10 cellular contexts compared by ENCODE assay signal in the genomic region with DNA sequence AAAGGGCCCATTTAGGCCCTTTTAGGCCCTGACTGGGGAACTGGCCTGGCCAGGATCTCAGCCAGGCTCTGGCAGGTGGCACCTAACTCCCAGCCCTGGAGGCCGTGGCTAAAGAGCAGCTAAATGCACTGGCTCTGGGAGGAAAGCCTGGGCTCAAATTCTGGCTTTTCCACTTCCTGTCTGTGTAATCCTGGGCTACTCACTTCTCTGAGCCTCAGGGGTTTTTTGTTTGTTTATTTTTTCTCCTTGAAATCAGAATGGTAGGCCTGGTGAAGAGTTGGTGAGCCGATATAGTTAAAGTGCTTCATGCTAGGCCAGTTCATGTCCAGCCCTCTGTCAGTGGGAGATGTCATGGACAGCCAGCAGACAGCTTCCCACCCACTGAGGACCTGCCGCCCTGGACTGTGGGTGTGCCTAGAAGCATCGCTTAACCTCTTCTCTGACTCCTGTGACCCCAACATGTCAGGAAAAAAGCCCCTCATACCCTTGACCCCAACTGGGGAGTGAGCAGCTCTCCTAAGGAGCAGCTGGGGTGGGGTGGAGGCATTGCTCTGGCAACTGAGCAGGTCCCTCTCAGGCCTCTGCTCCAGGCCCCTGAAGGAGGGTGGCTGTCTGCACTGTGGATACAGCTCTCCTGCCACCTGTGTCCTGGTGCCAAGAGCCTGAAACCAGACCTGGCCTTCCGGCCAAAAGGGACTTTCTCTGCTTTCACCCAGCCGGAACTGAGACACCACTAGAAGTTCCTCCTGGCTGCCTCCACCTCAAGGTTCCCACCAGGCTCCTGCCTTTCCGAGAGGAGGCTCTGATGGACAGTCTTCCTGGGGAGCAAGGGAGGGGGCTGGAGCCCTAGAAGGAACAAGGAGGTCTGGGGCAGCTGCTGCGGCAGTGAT. TPM values are rescaled to one million over a fixed set of nuclear protein-coding genes. Genes with fewer than 3 reads are reported as not detected.
DNase-seq lines count a peak whose midpoint lies in the region; ATAC-seq, FAIRE-seq and TF ChIP-seq lines count a peak whose summit lies in the region.
"Had no signal": no experiment of that assay in that cellular context is flagged by ENCODE, and none has a peak within 500 bp of the region (broad histone marks: within the 10 kb centered on the region; RNA-seq: fewer than 3 reads in every experiment).

No MANE protein-coding gene starts in this region.

- no peak for FAIRE-seq in kidney (lab: Jason Lieb, UNC)

- H3K9me3 ChIP-seq in heart left ventricle (no peaks in the 10 kb centered on the region), kidney (ENCODE audit: control insufficient read depth in 1 of 2, low read length in 2 of 2) (no peaks in the 10 kb centered on the region), upper lobe of right lung (no peaks in the 10 kb centered on the region), testis (no peaks in the 10 kb centered on the region)

- no peaks in the 10 kb centered on the region for H3K27me3 ChIP-seq in heart left ventricle
- no peaks in the 10 kb centered on the region for H3K27me3 ChIP-seq in upper lobe of right lung
- H3K27me3 ChIP-seq in testis = no peaks in the 10 kb centered on the region

- H3K4me1 ChIP-seq in heart left ventricle (peaks cover 5 to 98% (median 82%) of the 10 kb centered on the region in 12 donors), kidney (ENCODE audit: control insufficient read depth in 1 of 2, insufficient read depth in 1 of 2, low read depth in 1 of 2, low read length in 2 of 2) (peaks cover 15 to 19% of the 10 kb centered on the region in 2 donors), upper lobe of right lung (peaks cover 67% of the 10 kb centered on the region), testis (peaks cover 50% of the 10 kb centered on the region)

- peak overlapping the region in 10 of 12 donors; percentile 42 to 85 (median 76) for H3K27ac ChIP-seq in heart left ventricle
- peak overlapping the region; percentile 32 to 49 for H3K27ac ChIP-seq in kidney (ENCODE audit: low read depth in 2 of 2, low read length in 2 of 2)
- H3K27ac ChIP-seq in upper lobe of right lung = peak overlapping the region; percentile 38
- peak overlapping the region in 1 of 2 donors; percentile 4 for H3K27ac ChIP-seq in testis

- TF ChIP-seq POLR2A in heart left ventricle (IDR thresholded peaks at IDR 0.05) (no peak), testis (IDR thresholded peaks at IDR 0.05) (no peak)

- ATAC-seq in heart left ventricle = peak in 3 of 4 donors; percentile 3 to 12 (median 10)
- ATAC-seq in Right ventricle myocardium inferior = no peak
- ATAC-seq in upper lobe of right lung = peak; percentile 21
- ATAC-seq: activated CD4-positive, alpha-beta T cell treated with anti-CD3 and anti-CD28 coated beads for 36 hours had no signal

- no peak overlapping the region for H3K4me3 ChIP-seq in heart left ventricle
- H3K4me3 ChIP-seq in kidney (ENCODE audit: low read length in 2 of 2) = no peak overlapping the region
- H3K4me3 ChIP-seq in upper lobe of right lung = no peak overlapping the region
- no peak overlapping the region for H3K4me3 ChIP-seq in testis

- intact Hi-C loops in heart left ventricle (cut with DNase I) (no loop called here), Right ventricle myocardium inferior (cut with DNase I) (loop anchor here (2.0 kb wide), 1 partner anchor 15 kb away; no protein-coding TSS in a partner anchor), kidney (cut with DNase I) (no loop called here), upper lobe of right lung (cut with DNase I) (no loop called here), testis (cut with DNase I; ENCODE audit: low total_unique reads) (no loop called here)

- 38 to 43% (median 41%) methylated on average over 5 to 8 of the region's 8 CpGs for WGBS in heart left ventricle, 4 donors
- 38 to 58% methylated on average over 5 to 8 of the region's 8 CpGs for WGBS in testis, 2 donors

- DNase-seq in heart left ventricle (no peak), Right ventricle myocardium inferior (ENCODE audit: missing footprints) (no peak), amniotic stem cell (lab: John Stamatoyannopoulos, UW) (peak; percentile 59), kidney (no peak), upper lobe of right lung (no peak), testis (no peak), T1000 (lab: John Stamatoyannopoulos, UW) (no peak)
- no peak for DNase-seq in activated CD4-positive, CD25-positive, alpha-beta regulatory T cell treated with anti-CD3 and anti-CD28 coated beads, Interleukin-2, amount 50 U/mL, for 72 hours
- DNase-seq: activated CD4-positive, alpha-beta T cell treated with anti-CD3 and anti-CD28 coated beads for 36 hours; CD4-positive, alpha-beta T cell had no signal

- H3K36me3 ChIP-seq in heart left ventricle = no peaks in the 10 kb centered on the region
- H3K36me3 ChIP-seq in kidney (ENCODE audit: control insufficient read depth in 1 of 2, insufficient read depth in 2 of 2, low read length in 2 of 2) = peaks cover 0 to 2% of the 10 kb centered on the region in 2 donors
- no peaks in the 10 kb centered on the region for H3K36me3 ChIP-seq in upper lobe of right lung
- no peaks in the 10 kb centered on the region for H3K36me3 ChIP-seq in testis (ENCODE audit: low read depth, missing control alignments)

- TF ChIP-seq CTCF in heart left ventricle (IDR thresholded peaks at IDR 0.05) (no peak), kidney (IDR thresholded peaks at IDR 0.05; ENCODE audit: borderline replicate concordance, extremely low read depth, insufficient read depth) (no peak), upper lobe of right lung (IDR thresholded peaks at IDR 0.05) (no peak), testis (IDR thresholded peaks at IDR 0.05) (no peak)

- peak overlapping the region in 1 of 2 donors; percentile 40 for H3K9ac ChIP-seq in kidney (ENCODE audit: low read length in 2 of 2)

RNA-seq across cellular contexts. Expression of a gene that starts 57.2 kb away (rescaled TPM):
- total RNA-seq in heart left ventricle (1,000 to 10,000 TPM in 7 of 9 donors, 100 to 1,000 TPM in 2; 521 to 2,387 (median 1,751) TPM), Right ventricle myocardium inferior (1,923 TPM), kidney (294 TPM), upper lobe of right lung (410 TPM), testis (100 to 1,000 TPM; 177 to 265 TPM)
- polyA plus RNA-seq in heart left ventricle (1,000 to 10,000 TPM in 1 of 2 donors, 100 to 1,000 TPM in 1; 452 to 1,748 TPM), kidney (ENCODE audit: insufficient read depth, low read depth, low replicate concordance) (576 TPM), testis (ENCODE audit: insufficient read depth, low read depth, low replicate concordance) (594 TPM)
- total RNA-seq: CD4-positive, alpha-beta T cell had no signal
